Comparison of ENCODE assay signal across 8 cellular contexts in the genomic region with DNA sequence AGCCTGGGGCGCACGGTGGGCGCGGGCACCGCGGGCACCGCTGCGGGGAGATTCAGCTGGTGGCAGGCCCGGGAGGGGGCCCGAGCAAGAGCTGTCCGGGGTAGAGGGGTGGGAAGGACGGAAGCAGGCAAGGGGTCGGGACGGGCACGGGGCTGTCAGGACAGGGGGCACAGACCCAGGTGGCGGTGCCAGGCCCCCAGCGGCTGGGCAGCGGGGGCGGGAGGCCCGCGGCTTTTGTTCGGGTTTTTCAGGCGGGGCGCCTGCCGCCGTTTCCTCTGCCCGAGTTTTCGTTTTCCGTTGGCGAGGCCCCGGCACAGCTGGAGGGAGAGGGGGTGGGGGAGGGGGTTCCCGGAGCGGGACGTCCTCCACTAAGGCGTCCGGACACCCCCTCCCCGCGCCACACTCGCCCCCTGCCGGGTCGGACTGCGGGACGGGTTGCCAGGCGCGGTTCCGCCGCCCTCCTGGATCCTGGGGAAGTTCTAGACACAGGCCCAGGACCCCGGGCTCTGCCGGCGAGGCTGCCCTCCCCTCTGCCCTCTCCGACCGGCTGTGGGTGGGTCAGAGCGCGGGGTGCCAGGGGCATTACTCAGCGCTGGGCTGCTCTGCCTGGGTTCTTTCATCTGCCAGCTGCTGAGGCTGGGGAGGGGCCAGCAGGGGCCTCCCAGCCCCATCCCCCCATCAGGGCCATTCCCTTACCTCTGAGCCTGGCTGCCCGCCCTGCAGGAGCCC. TPM values are rescaled to one million over a fixed set of nuclear protein-coding genes. Genes with fewer than 3 reads are reported as not detected.
DNase-seq lines count a peak whose midpoint lies in the region; ATAC-seq and TF ChIP-seq lines count a peak whose summit lies in the region.

No MANE protein-coding gene starts in this region.

- no peaks in the 10 kb centered on the region for H3K79me2 ChIP-seq in SU-DHL-6 (ENCODE audit: insufficient read depth, low read length)

- H4K20me1 ChIP-seq in SU-DHL-6 (ENCODE audit: low read depth, low read length), result no peaks in the 10 kb centered on the region

- no peaks in the 10 kb centered on the region for H3K36me3 ChIP-seq in H7 (replicated peaks; ENCODE audit: control insufficient read depth, insufficient read depth, low read length)
- H3K36me3 ChIP-seq in SU-DHL-6 (ENCODE audit: low read length), result no peaks in the 10 kb centered on the region
- no peaks in the 10 kb centered on the region for H3K36me3 ChIP-seq in esophagus (ENCODE audit: control insufficient read depth in 2 of 2, insufficient read depth in 2 of 2, low read length in 1 of 2)
- no peaks in the 10 kb centered on the region for H3K36me3 ChIP-seq in tibial nerve

- H2AFZ ChIP-seq in SU-DHL-6 (ENCODE audit: low read depth, low read length, severe bottlenecking), result no peak overlapping the region

- H3K4me3 ChIP-seq in H7 (ENCODE audit: insufficient read depth, low read depth, low read length), result peak overlapping the region; percentile 77
- no peak overlapping the region for H3K4me3 ChIP-seq in SU-DHL-6 (ENCODE audit: insufficient read depth, low read length, poor library complexity, severe bottlenecking)
- peak overlapping the region; percentile 61 to 65 for H3K4me3 ChIP-seq in esophagus (ENCODE audit: low read depth in 1 of 2, low read length in 2 of 2)
- H3K4me3 ChIP-seq in tibial nerve, result peak overlapping the region; percentile 60 to 95 (median 84)

- TF ChIP-seq CTCF in SU-DHL-6 (IDR thresholded peaks at IDR 0.05; ENCODE audit: insufficient read depth, low read length, poor library complexity, severe bottlenecking) (no peak), tibial nerve (IDR thresholded peaks at IDR 0.05) (no peak)

- DNase-seq in H7 (peak; percentile 91), middle frontal gyrus (ENCODE audit: extremely low spot score, low spot score) (peak; percentile 24), tibial nerve (ENCODE audit: low spot score in 2 of 2) (no peak), mesenteric fat pad (ENCODE audit: low spot score) (no peak)

- H3K9ac ChIP-seq in SU-DHL-6 (ENCODE audit: low read length), result no peak overlapping the region

- H3K4me1 ChIP-seq in esophagus (ENCODE audit: control insufficient read depth in 2 of 2, insufficient read depth in 2 of 2, low read length in 1 of 2), result peaks cover 5 to 16% of the 10 kb centered on the region in 2 donors
- H3K4me1 ChIP-seq in tibial nerve, result peaks cover 0 to 85% (median 45%) of the 10 kb centered on the region in 4 donors

- TF ChIP-seq POLR2A in tibial nerve (IDR thresholded peaks at IDR 0.05), result no peak

- H3K4me2 ChIP-seq in SU-DHL-6 (ENCODE audit: low read depth, low read length, poor library complexity, severe bottlenecking), result peak overlapping the region; percentile 29

- H3K9me3 ChIP-seq in SU-DHL-6 (ENCODE audit: insufficient read depth, low read length) (no peaks in the 10 kb centered on the region), esophagus (ENCODE audit: control insufficient read depth in 2 of 2, insufficient read depth in 1 of 2, low read depth in 1 of 2, low read length in 1 of 2) (no peaks in the 10 kb centered on the region), tibial nerve (no peaks in the 10 kb centered on the region)

- 2 to 7% methylated on average over 26 to 56 of the region's 56 CpGs for WGBS in esophagus, 2 donors
- WGBS in tibial nerve, 2 donors, result 0 to 3% methylated on average over 7 to 30 of the region's 56 CpGs

- H3K27me3 ChIP-seq in H7 (ENCODE audit: control insufficient read depth, insufficient read depth, low read length), result no peaks in the 10 kb centered on the region; the same call in 1 of the 2 replicates
- no peaks in the 10 kb centered on the region for H3K27me3 ChIP-seq in SU-DHL-6 (ENCODE audit: low read length)
- H3K27me3 ChIP-seq in esophagus (ENCODE audit: control insufficient read depth in 1 of 2, insufficient read depth in 2 of 2, low read length in 2 of 2), result no peaks in the 10 kb centered on the region
- no peaks in the 10 kb centered on the region for H3K27me3 ChIP-seq in tibial nerve

- no peaks in the 10 kb centered on the region for H3K9me2 ChIP-seq in SU-DHL-6 (replicated peaks; ENCODE audit: insufficient read depth, low read length)

- H3K27ac ChIP-seq in SU-DHL-6 (ENCODE audit: low read depth, low read length), result no peak overlapping the region
- H3K27ac ChIP-seq in esophagus (ENCODE audit: low read depth in 2 of 2, low read length in 1 of 2), result peak overlapping the region; percentile 68 to 79
- H3K27ac ChIP-seq in tibial nerve, result peak overlapping the region; percentile 84 to 99 (median 90)

- H3F3A ChIP-seq in SU-DHL-6 (ENCODE audit: insufficient read depth), result no peaks in the 10 kb centered on the region

- no peak for TF ChIP-seq EP300 in tibial nerve (IDR thresholded peaks at IDR 0.05)

- ATAC-seq in HG02840 (IDR thresholded peaks at IDR 0.05; ENCODE audit: low FRiP score, unreplicated experiment) (no peak), HG02623 (IDR thresholded peaks at IDR 0.05; ENCODE audit: unreplicated experiment) (no peak)

RNA-seq across cellular contexts. Expression of a gene that starts 0.5 kb away (rescaled TPM):
- 15.4 and 17.2 TPM in 2 replicates for total RNA-seq in H7 (2014; rRNA removed; shearing (Covaris generic))
- 10 to 100 TPM; 36.0 to 45.2 TPM for polyA plus RNA-seq in esophagus
- total RNA-seq in tibial nerve (10 to 100 TPM; 41.0 to 80.7 (median 65.7) TPM), mesenteric fat pad (63.4 TPM)

Comparison
In these comparisons a context has a peak if more than half of its experiments do, and no peak if none do; other contexts are left out.
1. DNase-seq: peak in H7 (single experiment) and middle frontal gyrus (single experiment); none in tibial nerve (0 of 2) and mesenteric fat pad (single experiment).